Comparison of ENCODE assay signal across 8 cellular contexts in the genomic region with DNA sequence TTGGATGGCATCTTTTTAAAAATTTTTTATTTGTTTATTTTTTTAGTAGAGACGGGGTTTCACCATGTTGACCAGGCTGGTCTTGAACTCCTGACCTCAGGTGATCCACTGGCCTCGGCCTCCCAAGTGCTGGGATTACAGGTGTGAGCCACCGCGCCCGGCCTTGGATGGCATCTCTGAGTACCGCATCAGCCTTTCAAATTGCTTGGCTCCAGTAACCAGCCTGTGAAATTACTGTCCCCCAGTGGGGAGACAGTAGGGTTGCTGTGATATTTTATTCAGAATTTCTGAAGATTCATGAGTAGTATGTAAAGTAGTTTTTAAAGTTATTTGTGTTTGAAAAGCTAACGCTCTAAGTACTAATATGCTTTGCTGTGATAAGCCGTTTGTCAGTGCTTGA. TPM values are rescaled to one million over a fixed set of nuclear protein-coding genes. Genes with fewer than 3 reads are reported as not detected.
DNase-seq lines count a peak whose midpoint lies in the region; ATAC-seq and TF ChIP-seq lines count a peak whose summit lies in the region.

No MANE protein-coding gene starts in this region.

- peaks cover 24 to 29% of the 10 kb centered on the region in 2 experiments for H3K36me3 ChIP-seq in SK-N-SH (replicated peaks in 1 of 2; ENCODE audit: control insufficient read depth in 1 of 2, insufficient read depth in 2 of 2, low read length in 1 of 2)

- H3K4me3 Mint-ChIP-seq in T-helper 17 cell = peak overlapping the region; percentile 80
- peak overlapping the region; percentile 78 to 86 for H3K4me3 Mint-ChIP-seq in stimulated activated naive CD8-positive, alpha-beta T cell treated with anti-CD3 and anti-CD28 coated beads, Interleukin-15, amount 100 ng/mL, for 72 hours

- H3K27me3 Mint-ChIP-seq in T-helper 17 cell = no peaks in the 10 kb centered on the region
- H3K27me3 Mint-ChIP-seq in stimulated activated naive CD8-positive, alpha-beta T cell treated with anti-CD3 and anti-CD28 coated beads, Interleukin-15, amount 100 ng/mL, for 72 hours = no peaks in the 10 kb centered on the region

- 52% methylated on average over 8 of the region's 8 CpGs for WGBS in SK-N-SH (ENCODE audit: low lambda C conversion rate)

- H3K27ac Mint-ChIP-seq in T-helper 17 cell = peak overlapping the region; percentile 77
- H3K27ac Mint-ChIP-seq in stimulated activated naive CD8-positive, alpha-beta T cell treated with anti-CD3 and anti-CD28 coated beads, Interleukin-15, amount 100 ng/mL, for 72 hours = peak overlapping the region; percentile 67 to 74

- CTCF ChIA-PET in SK-N-SH (lab: Yijun Ruan, JAX) = interaction anchor here (0.7 to 6.2 kb wide), 8 partner anchors 10 to 417 kb away, joined by 3 to 84 read pairs (median 5); no protein-coding TSS in a partner anchor

- TF ChIP-seq CTCF in SK-N-SH (IDR thresholded peaks at IDR 0.05) (peak; percentile 21; the same call in 1 of the 2 replicates), foreskin fibroblast (IDR thresholded peaks at IDR 0.05; ENCODE audit: low read depth, low read length) (no peak)

- H3K9me3 Mint-ChIP-seq in stimulated activated naive CD8-positive, alpha-beta T cell treated with anti-CD3 and anti-CD28 coated beads, Interleukin-15, amount 100 ng/mL, for 72 hours = peaks cover 6 to 20% of the 10 kb centered on the region in 2 donors

- DNase-seq in SK-N-SH (peak; percentile 32), T-helper 17 cell (no peak), foreskin fibroblast (no peak), DMS 273 treated with DMSO at 0.1 percent for 48 hours (lab: John Stamatoyannopoulos, UW) (no peak)
- DNase-seq in stimulated activated naive CD8-positive, alpha-beta T cell treated with anti-CD3 and anti-CD28 coated beads, Interleukin-15, amount 100 ng/mL, for 72 hours = no peak

- ATAC-seq in SK-N-SH treated with all-trans-retinoic acid at 6 μM for 48 hours (no peak), T-helper 17 cell (no peak), GM21526 (IDR thresholded peaks at IDR 0.05; ENCODE audit: low FRiP score, unreplicated experiment) (no peak), GM21717 (IDR thresholded peaks at IDR 0.05; ENCODE audit: unreplicated experiment) (no peak)
- no peak for ATAC-seq in stimulated activated naive CD8-positive, alpha-beta T cell treated with anti-CD3 and anti-CD28 coated beads, Interleukin-15, amount 100 ng/mL, for 72 hours

- H3K79me2 ChIP-seq in SK-N-SH (ENCODE audit: insufficient read depth) = peaks cover 37% of the 10 kb centered on the region

- POLR2A ChIA-PET in SK-N-SH (lab: Yijun Ruan, JAX) = no interaction called here

- H3K9ac ChIP-seq in SK-N-SH = peak overlapping the region; percentile 72

- H3K4me2 ChIP-seq in SK-N-SH = peak overlapping the region; percentile 77

- TF ChIP-seq RAD21 in SK-N-SH (IDR thresholded peaks at IDR 0.05; ENCODE audit: low read length) = no peak

- H3K4me1 ChIP-seq in SK-N-SH (ENCODE audit: control insufficient read depth in 1 of 2, insufficient read depth in 2 of 2, low read depth in 1 of 2, low read length in 1 of 2) = peaks cover 15 to 17% of the 10 kb centered on the region in 2 experiments

- no peak for TF ChIP-seq EP300 in SK-N-SH (IDR thresholded peaks at IDR 0.05; ENCODE audit: borderline replicate concordance in 1 of 2, low read depth in 1 of 2, low read length in 1 of 2)

- no peaks in the 10 kb centered on the region for H3K9me3 ChIP-seq in SK-N-SH
- no peaks in the 10 kb centered on the region for H3K9me3 ChIP-seq in T-helper 17 cell (ENCODE audit: control insufficient read depth, low read length, poor library complexity, severe bottlenecking)

- peaks cover 2% of the 10 kb centered on the region for H3K36me3 Mint-ChIP-seq in T-helper 17 cell (ENCODE audit: low read depth)

- H4K20me1 ChIP-seq in SK-N-SH (ENCODE audit: insufficient read depth) = 0 out of 2 replicates have a peak, but pooled peaks cover 4% of the 10 kb centered on the region

- H3F3A ChIP-seq in SK-N-SH (replicated peaks; ENCODE audit: insufficient read depth) = peaks cover 24% of the 10 kb centered on the region

- H3K4me3 ChIP-seq in SK-N-SH (ENCODE audit: low read depth in 2 of 2, low read length in 1 of 2) = peak overlapping the region; percentile 81 to 93
- peak overlapping the region; percentile 70 to 94 for H3K4me3 ChIP-seq in foreskin fibroblast (ENCODE audit: low read depth in 1 of 2, low read length in 2 of 2)

- H3K27me3 ChIP-seq in SK-N-SH (ENCODE audit: insufficient read depth) = no peaks in the 10 kb centered on the region

- peaks cover 11% of the 10 kb centered on the region for H3K4me1 Mint-ChIP-seq in T-helper 17 cell
- H3K4me1 Mint-ChIP-seq in stimulated activated naive CD8-positive, alpha-beta T cell treated with anti-CD3 and anti-CD28 coated beads, Interleukin-15, amount 100 ng/mL, for 72 hours = peaks cover 56% of the 10 kb centered on the region

- H2AFZ ChIP-seq in SK-N-SH (ENCODE audit: low read depth) = no peak overlapping the region

- no peak overlapping the region for H3K27ac ChIP-seq in SK-N-SH (ENCODE audit: low read depth in 2 of 2, low read length in 1 of 2)

- no peaks in the 10 kb centered on the region for H3K9me2 ChIP-seq in SK-N-SH

TF ChIP-seq in SK-N-SH, 30 proteins besides CTCF, POLR2A, EP300 and RAD21 (continues in another document):
- no peak for TF ChIP-seq RFX5 (IDR thresholded peaks at IDR 0.05; ENCODE audit: low read length)
- no peak for TF ChIP-seq ELF1 (IDR thresholded peaks at IDR 0.05)
- TF ChIP-seq GABPA (IDR thresholded peaks at IDR 0.05; ENCODE audit: low read depth) = no peak
- TF ChIP-seq, protein P1, sequence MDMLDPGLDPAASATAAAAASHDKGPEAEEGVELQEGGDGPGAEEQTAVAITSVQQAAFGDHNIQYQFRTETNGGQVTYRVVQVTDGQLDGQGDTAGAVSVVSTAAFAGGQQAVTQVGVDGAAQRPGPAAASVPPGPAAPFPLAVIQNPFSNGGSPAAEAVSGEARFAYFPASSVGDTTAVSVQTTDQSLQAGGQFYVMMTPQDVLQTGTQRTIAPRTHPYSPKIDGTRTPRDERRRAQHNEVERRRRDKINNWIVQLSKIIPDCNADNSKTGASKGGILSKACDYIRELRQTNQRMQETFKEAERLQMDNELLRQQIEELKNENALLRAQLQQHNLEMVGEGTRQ (IDR thresholded peaks at IDR 0.05; ENCODE audit: borderline replicate concordance, low read depth, low read length) = no peak
- TF ChIP-seq RCOR1 (IDR thresholded peaks at IDR 0.05; ENCODE audit: low read length) = no peak
- no peak for TF ChIP-seq JUND (IDR thresholded peaks at IDR 0.05)
- TF ChIP-seq IRF3 (IDR thresholded peaks at IDR 0.05; ENCODE audit: low read depth, low read length) = no peak
- no peak for TF ChIP-seq MEF2A (IDR thresholded peaks at IDR 0.05; ENCODE audit: borderline replicate concordance, low read depth)
- TF ChIP-seq TCF12 (IDR thresholded peaks at IDR 0.05) = no peak
- no peak for TF ChIP-seq FOSL2 (IDR thresholded peaks at IDR 0.05; ENCODE audit: borderline replicate concordance, low read depth)

TF ChIP-seq in SK-N-SH treated with all-trans-retinoic acid at 6 μM for 48 hours, 23 proteins besides CTCF, POLR2A, EP300 and RAD21 (continues in another document):
- no peak for TF ChIP-seq PATZ1 (CRISPR knock-in tag; IDR thresholded peaks at IDR 0.05; ENCODE audit: borderline replicate concordance)
- no peak for TF ChIP-seq TOX (CRISPR knock-in tag; IDR thresholded peaks at IDR 0.05; ENCODE audit: borderline replicate concordance)
- no peak for TF ChIP-seq CREB5 (CRISPR knock-in tag; IDR thresholded peaks at IDR 0.05; ENCODE audit: low read depth)
- TF ChIP-seq ESRRG (CRISPR knock-in tag; IDR thresholded peaks at IDR 0.05) = no peak
- TF ChIP-seq BACH2 (CRISPR knock-in tag; IDR thresholded peaks at IDR 0.05; ENCODE audit: borderline replicate concordance) = no peak
- no peak for TF ChIP-seq ZNF8 (CRISPR knock-in tag; IDR thresholded peaks at IDR 0.05)
- TF ChIP-seq, protein P2, sequence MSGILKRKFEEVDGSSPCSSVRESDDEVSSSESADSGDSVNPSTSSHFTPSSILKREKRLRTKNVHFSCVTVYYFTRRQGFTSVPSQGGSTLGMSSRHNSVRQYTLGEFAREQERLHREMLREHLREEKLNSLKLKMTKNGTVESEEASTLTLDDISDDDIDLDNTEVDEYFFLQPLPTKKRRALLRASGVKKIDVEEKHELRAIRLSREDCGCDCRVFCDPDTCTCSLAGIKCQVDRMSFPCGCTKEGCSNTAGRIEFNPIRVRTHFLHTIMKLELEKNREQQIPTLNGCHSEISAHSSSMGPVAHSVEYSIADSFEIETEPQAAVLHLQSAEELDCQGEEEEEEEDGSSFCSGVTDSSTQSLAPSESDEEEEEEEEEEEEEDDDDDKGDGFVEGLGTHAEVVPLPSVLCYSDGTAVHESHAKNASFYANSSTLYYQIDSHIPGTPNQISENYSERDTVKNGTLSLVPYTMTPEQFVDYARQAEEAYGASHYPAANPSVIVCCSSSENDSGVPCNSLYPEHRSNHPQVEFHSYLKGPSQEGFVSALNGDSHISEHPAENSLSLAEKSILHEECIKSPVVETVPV (CRISPR knock-in tag; IDR thresholded peaks at IDR 0.05) = no peak

RNA-seq across cellular contexts. Expression of gene NUB1, which starts 1.2 kb away (rescaled TPM):
- 54.0 and 56.6 TPM in 2 replicates for polyA plus RNA-seq in SK-N-SH (2012; rRNA removed)
- 57.7 and 66.5 TPM in 2 replicates for polyA plus RNA-seq in SK-N-SH (2012; cell fraction: cytosol; rRNA removed)
- 47.8 and 62.1 TPM in 2 replicates for polyA plus RNA-seq in SK-N-SH (2012; cell fraction: nucleus; rRNA removed)
- total RNA-seq in T-helper 17 cell = 10 to 100 TPM; 71.9 to 87.2 TPM
